8 cellular contexts compared by ENCODE assay signal in the genomic region with DNA sequence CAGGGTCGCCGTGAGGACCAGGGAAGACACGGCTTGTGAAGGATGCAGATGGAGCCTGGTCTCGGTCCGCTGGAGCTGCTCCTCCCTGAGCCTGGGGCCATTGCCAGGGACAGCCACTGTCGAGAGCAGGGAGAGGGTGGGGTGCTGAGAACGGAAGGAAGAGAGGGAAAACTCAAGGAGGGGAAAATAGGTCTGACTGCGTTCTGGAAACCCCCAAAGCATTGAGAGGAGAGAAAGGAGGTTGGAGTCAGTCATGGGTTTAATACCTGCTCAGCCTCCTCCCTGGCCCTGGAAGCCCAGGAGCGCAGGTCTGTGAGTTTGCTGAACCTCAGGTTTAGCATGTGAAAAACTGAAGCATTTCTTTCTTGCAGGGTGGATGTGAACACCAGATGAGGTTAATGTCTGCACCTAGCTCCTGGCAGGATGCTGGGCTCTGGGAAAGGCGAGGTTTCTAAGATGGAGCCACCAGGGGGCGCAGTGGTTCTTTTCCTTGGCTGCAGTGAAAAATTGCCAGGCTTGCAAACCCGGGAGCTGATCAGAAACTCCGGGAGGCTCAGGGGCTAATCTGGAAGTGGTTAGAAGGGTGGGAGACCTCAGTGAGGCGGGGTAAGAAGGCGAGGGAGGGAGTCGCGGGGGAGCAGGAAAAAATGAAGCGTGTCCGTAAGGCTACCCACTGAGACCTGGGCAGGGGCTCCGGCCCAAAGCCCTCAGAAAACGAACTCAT. TPM values are rescaled to one million over a fixed set of nuclear protein-coding genes. Genes with fewer than 3 reads are reported as not detected.
DNase-seq lines count a peak whose midpoint lies in the region; ATAC-seq, FAIRE-seq and TF ChIP-seq lines count a peak whose summit lies in the region.

No MANE protein-coding gene starts in this region.

- H3K9me3 ChIP-seq in DOHH2 (ENCODE audit: control insufficient read depth, insufficient read depth, low read length), result no peaks in the 10 kb centered on the region
- H3K9me3 ChIP-seq in MM.1S (replicated peaks; ENCODE audit: insufficient read depth, low read length), result no peaks in the 10 kb centered on the region
- H3K9me3 ChIP-seq in SK-N-SH, result no peaks in the 10 kb centered on the region

- TF ChIP-seq CTCF in DOHH2 (IDR thresholded peaks at IDR 0.05; ENCODE audit: low read depth, low read length, poor library complexity, severe bottlenecking) (peak; percentile 90), MM.1S (IDR thresholded peaks at IDR 0.05; ENCODE audit: low read length) (peak; percentile 87), SK-N-SH (IDR thresholded peaks at IDR 0.05) (peak; percentile 79)

- H3K27me3 ChIP-seq in DOHH2 (ENCODE audit: control insufficient read depth, low read length) (peaks cover 5% of the 10 kb centered on the region), MM.1S (replicated peaks; ENCODE audit: insufficient read depth, low read length) (no peaks in the 10 kb centered on the region), SK-N-SH (ENCODE audit: insufficient read depth) (no peaks in the 10 kb centered on the region)

- no peak for FAIRE-seq in urothelium cell line (lab: Jason Lieb, UNC)

- H3K79me2 ChIP-seq in DOHH2 (ENCODE audit: control insufficient read depth, low read length), result no peaks in the 10 kb centered on the region
- no peaks in the 10 kb centered on the region for H3K79me2 ChIP-seq in MM.1S (ENCODE audit: low read length)
- H3K79me2 ChIP-seq in SK-N-SH (ENCODE audit: insufficient read depth), result no peaks in the 10 kb centered on the region

- H3K4me2 ChIP-seq in DOHH2 (ENCODE audit: low read length) (no peak overlapping the region), MM.1S (ENCODE audit: low read depth, low read length) (no peak overlapping the region), SK-N-SH (no peak overlapping the region)

- no peak for ATAC-seq in GM21576 (IDR thresholded peaks at IDR 0.05; ENCODE audit: unreplicated experiment)

- H3K36me3 ChIP-seq in DOHH2 (ENCODE audit: control insufficient read depth, low read length), result no peaks in the 10 kb centered on the region
- no peaks in the 10 kb centered on the region for H3K36me3 ChIP-seq in MM.1S (replicated peaks; ENCODE audit: insufficient read depth, low read length)
- H3K36me3 ChIP-seq in SK-N-SH (replicated peaks in 1 of 2; ENCODE audit: control insufficient read depth in 1 of 2, insufficient read depth in 2 of 2, low read length in 1 of 2), result no peaks in the 10 kb centered on the region

- WGBS in SK-N-SH (ENCODE audit: low lambda C conversion rate), result 39% methylated on average over 21 of the region's 21 CpGs

- intact Hi-C loops in head of caudate nucleus (cut with DNase I), result loop anchor here (5.0 to 10.0 kb wide), 3 partner anchors 45 to 493 kb away; partner anchors contain the start of genes CREG2 and MAP4K4

- H3K9me2 ChIP-seq in DOHH2 (replicated peaks; ENCODE audit: control insufficient read depth, low read length), result no peaks in the 10 kb centered on the region
- no peaks in the 10 kb centered on the region for H3K9me2 ChIP-seq in MM.1S (replicated peaks; ENCODE audit: insufficient read depth, low read length)
- H3K9me2 ChIP-seq in SK-N-SH, result no peaks in the 10 kb centered on the region

- H4K20me1 ChIP-seq in DOHH2 (ENCODE audit: control insufficient read depth, insufficient read depth, low read depth, low read length), result no peaks in the 10 kb centered on the region
- H4K20me1 ChIP-seq in MM.1S (ENCODE audit: insufficient read depth, low read length), result no peaks in the 10 kb centered on the region
- H4K20me1 ChIP-seq in SK-N-SH (ENCODE audit: insufficient read depth), result no peaks in the 10 kb centered on the region

- H3K4me3 ChIP-seq in DOHH2 (ENCODE audit: low read length) (no peak overlapping the region), MM.1S (ENCODE audit: low read length) (no peak overlapping the region), SK-N-SH (ENCODE audit: low read depth in 2 of 2, low read length in 1 of 2) (peak overlapping the region in 1 of 2 experiments; percentile 28; a peak in 1 of 4 replicates)

- peak; percentile 56 for DNase-seq in MM.1S
- peak; percentile 74 for DNase-seq in SK-N-SH
- peak; percentile 68 for DNase-seq in activated naive CD4-positive, alpha-beta T cell treated with anti-CD3 and anti-CD28 coated beads, Interleukin-2, amount 50 U/mL, for 16 hours
- DNase-seq in head of caudate nucleus, result peak; percentile 54 to 96 (median 84)
- peak; percentile 74 for DNase-seq in pons (ENCODE audit: low spot score)
- DNase-seq in urothelium cell line (ENCODE audit: low spot score), result peak; percentile 87

- TF ChIP-seq EP300 in SK-N-SH (IDR thresholded peaks at IDR 0.05; ENCODE audit: borderline replicate concordance in 1 of 2, low read depth in 1 of 2, low read length in 1 of 2), result no peak

- H3F3A ChIP-seq in DOHH2 (ENCODE audit: control insufficient read depth, insufficient read depth), result no peaks in the 10 kb centered on the region
- H3F3A ChIP-seq in MM.1S (ENCODE audit: insufficient read depth, low read length), result no peaks in the 10 kb centered on the region
- no peaks in the 10 kb centered on the region for H3F3A ChIP-seq in SK-N-SH (replicated peaks; ENCODE audit: insufficient read depth)

- TF ChIP-seq RAD21 in SK-N-SH (IDR thresholded peaks at IDR 0.05; ENCODE audit: low read length), result peak; percentile 77

- peak overlapping the region; percentile 6; the same call in 1 of the 2 replicates for H2AFZ ChIP-seq in MM.1S (ENCODE audit: low read length)
- H2AFZ ChIP-seq in SK-N-SH (ENCODE audit: low read depth), result 0 out of 2 replicates have a peak overlapping the region, but pooled peaks have one; percentile 9

- CTCF ChIA-PET in SK-N-SH (lab: Yijun Ruan, JAX), result interaction anchor here (0.7 to 3.3 kb wide), 34 partner anchors 9 to 899 kb away, joined by 3 to 40 read pairs (median 4); partner anchors contain the start of gene CREG2

- POLR2A ChIA-PET in SK-N-SH (lab: Yijun Ruan, JAX), result no interaction called here

- H3K9ac ChIP-seq in MM.1S (ENCODE audit: low read length) (no peak overlapping the region), SK-N-SH (no peak overlapping the region)

- H3K27ac ChIP-seq in DOHH2 (ENCODE audit: low read depth, low read length) (no peak overlapping the region), MM.1S (ENCODE audit: low read length) (no peak overlapping the region), SK-N-SH (ENCODE audit: low read depth in 2 of 2, low read length in 1 of 2) (no peak overlapping the region)

- H3K4me1 ChIP-seq in DOHH2 (ENCODE audit: control insufficient read depth, low read length), result peaks cover 6% of the 10 kb centered on the region; the same call in 1 of the 2 replicates
- no peaks in the 10 kb centered on the region for H3K4me1 ChIP-seq in MM.1S (ENCODE audit: low read length)
- no peaks in the 10 kb centered on the region for H3K4me1 ChIP-seq in SK-N-SH (ENCODE audit: control insufficient read depth in 1 of 2, insufficient read depth in 2 of 2, low read depth in 1 of 2, low read length in 1 of 2)

TF ChIP-seq in SK-N-SH, 30 proteins besides CTCF, POLR2A, EP300 and RAD21:
- TF ChIP-seq MXI1 (IDR thresholded peaks at IDR 0.05; ENCODE audit: low read depth, low read length), result no peak
- no peak for TF ChIP-seq TCF12 (IDR thresholded peaks at IDR 0.05)
- TF ChIP-seq SMC3 (IDR thresholded peaks at IDR 0.05; ENCODE audit: low read depth, low read length), result peak; percentile 73
- TF ChIP-seq USF1 (IDR thresholded peaks at IDR 0.05; ENCODE audit: borderline replicate concordance, low read depth), result no peak
- no peak for TF ChIP-seq RCOR1 (IDR thresholded peaks at IDR 0.05; ENCODE audit: low read length)
- no peak for TF ChIP-seq NFIC (IDR thresholded peaks at IDR 0.05; ENCODE audit: borderline replicate concordance)
- TF ChIP-seq, protein P1, sequence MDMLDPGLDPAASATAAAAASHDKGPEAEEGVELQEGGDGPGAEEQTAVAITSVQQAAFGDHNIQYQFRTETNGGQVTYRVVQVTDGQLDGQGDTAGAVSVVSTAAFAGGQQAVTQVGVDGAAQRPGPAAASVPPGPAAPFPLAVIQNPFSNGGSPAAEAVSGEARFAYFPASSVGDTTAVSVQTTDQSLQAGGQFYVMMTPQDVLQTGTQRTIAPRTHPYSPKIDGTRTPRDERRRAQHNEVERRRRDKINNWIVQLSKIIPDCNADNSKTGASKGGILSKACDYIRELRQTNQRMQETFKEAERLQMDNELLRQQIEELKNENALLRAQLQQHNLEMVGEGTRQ (IDR thresholded peaks at IDR 0.05; ENCODE audit: borderline replicate concordance, low read depth, low read length), result no peak

RNA-seq across cellular contexts. Expression of gene RNF149, which starts 33.6 kb away (rescaled TPM):
- polyA plus RNA-seq in SK-N-SH (2012; rRNA removed), result 15.3 and 22.9 TPM in 2 replicates
- 16.2 and 16.3 TPM in 2 replicates for polyA plus RNA-seq in SK-N-SH (2012; cell fraction: cytosol; rRNA removed)
- 21.2 and 33.8 TPM in 2 replicates for polyA plus RNA-seq in SK-N-SH (2012; cell fraction: nucleus; rRNA removed)

RNA-seq across cellular contexts. Expression of gene CREG2, which starts 45.2 kb away (rescaled TPM):
- 1.1 and 1.4 TPM in 2 replicates for polyA plus RNA-seq in SK-N-SH (2012; rRNA removed)
- polyA plus RNA-seq in SK-N-SH (2012; cell fraction: cytosol; rRNA removed), result 0.75 and 0.93 TPM in 2 replicates
- polyA plus RNA-seq in SK-N-SH (2012; cell fraction: nucleus; rRNA removed), result 0.44 and 0.83 TPM in 2 replicates
